In genomic region chr10:92079003-92079402, GRCh38 we compare ENCODE assay signal across 35 cellular contexts.
"Had no signal": no experiment of that assay in that cellular context is flagged by ENCODE, and none has a peak within 500 bp of the region (broad histone marks: within the 10 kb centered on the region; RNA-seq: fewer than 3 reads in every experiment).

No MANE protein-coding gene starts in this region.

- FAIRE-seq: TTC549 had no signal

- H3K4me3 Mint-ChIP-seq: activated B cell treated with CpG ODN at 0.5 μM for 24 hours; activated CD4-positive, alpha-beta memory T cell treated with anti-CD3 and anti-CD28 coated beads for 36 hours; activated CD4-positive, alpha-beta T cell treated with anti-CD3 and anti-CD28 coated beads, Interleukin-2, amount 10 ng/mL, durations not matched to agents 7 days and 5 days; activated CD8-positive, alpha-beta T cell treated with anti-CD3 and anti-CD28 coated beads for 36 hours; activated naive CD4-positive, alpha-beta T cell treated with anti-CD3 and anti-CD28 coated beads, Interleukin-2, amount 10 ng/mL, durations not matched to agents 7 days and 5 days; activated naive CD4-positive, alpha-beta T cell treated with anti-CD3 and anti-CD28 coated beads, Interleukin-2, amount 50 U/mL, for 24 hours; activated naive CD8-positive, alpha-beta T cell; activated naive CD8-positive, alpha-beta T cell treated with anti-CD3 and anti-CD28 coated beads, Interleukin-2, amount 10 ng/mL, durations not matched to agents 7 days and 5 days; activated naive CD8-positive, alpha-beta T cell treated with anti-CD3 and anti-CD28 coated beads, Interleukin-2, amount 50 U/mL, for 24 hours; activated T-cell treated with anti-CD3 and anti-CD28 coated beads, Interleukin-2, amount 50 U/mL, for 24 hours; brain; central memory CD8-positive, alpha-beta T cell; T-helper 1 cell treated with Interleukin-12 subunit alpha and Interleukin-12 subunit beta and Interleukin-4 antibody, amounts not matched to agents 30 μg/mL and 1 μg/mL, for 36 hours; T-helper 2 cell treated with Interferon-gamma antibody and Interleukin-4, amounts not matched to agents 5 μg/mL and 100 μg/mL, for 36 hours had no signal

- H3K27ac Mint-ChIP-seq: activated B cell treated with CpG ODN at 0.5 μM for 24 hours; activated CD4-positive, alpha-beta memory T cell treated with anti-CD3 and anti-CD28 coated beads for 36 hours; activated CD4-positive, alpha-beta T cell treated with anti-CD3 and anti-CD28 coated beads, Interleukin-2, amount 10 ng/mL, durations not matched to agents 7 days and 5 days; activated CD8-positive, alpha-beta T cell treated with anti-CD3 and anti-CD28 coated beads for 36 hours; activated naive CD4-positive, alpha-beta T cell treated with anti-CD3 and anti-CD28 coated beads, Interleukin-2, amount 10 ng/mL, durations not matched to agents 7 days and 5 days; activated naive CD4-positive, alpha-beta T cell treated with anti-CD3 and anti-CD28 coated beads, Interleukin-2, amount 50 U/mL, for 24 hours; activated naive CD8-positive, alpha-beta T cell; activated naive CD8-positive, alpha-beta T cell treated with anti-CD3 and anti-CD28 coated beads, Interleukin-2, amount 10 ng/mL, durations not matched to agents 7 days and 5 days; activated naive CD8-positive, alpha-beta T cell treated with anti-CD3 and anti-CD28 coated beads, Interleukin-2, amount 50 U/mL, for 24 hours; activated T-cell treated with anti-CD3 and anti-CD28 coated beads, Interleukin-2, amount 50 U/mL, for 24 hours; activated T-helper 2 cell treated with anti-CD3 and anti-CD28 coated beads, Interferon-gamma antibody, Interleukin-2, Interleukin-4, amounts not matched to agents 10 μg/mL and 5 μg/mL and 100 μg/mL, durations not matched to agents 14 hours and 24 hours and 36 hours; brain; T-helper 1 cell treated with Interleukin-12 subunit alpha and Interleukin-12 subunit beta and Interleukin-4 antibody, amounts not matched to agents 30 μg/mL and 1 μg/mL, for 36 hours; T-helper 2 cell treated with Interferon-gamma antibody and Interleukin-4, amounts not matched to agents 5 μg/mL and 100 μg/mL, for 36 hours had no signal

- H3K27me3 Mint-ChIP-seq: activated B cell treated with CpG ODN at 0.5 μM for 24 hours; activated CD4-positive, alpha-beta memory T cell treated with anti-CD3 and anti-CD28 coated beads for 36 hours; activated CD4-positive, alpha-beta T cell treated with anti-CD3 and anti-CD28 coated beads, Interleukin-2, amount 10 ng/mL, durations not matched to agents 7 days and 5 days; activated CD8-positive, alpha-beta T cell treated with anti-CD3 and anti-CD28 coated beads for 36 hours; activated naive CD4-positive, alpha-beta T cell treated with anti-CD3 and anti-CD28 coated beads, Interleukin-2, amount 10 ng/mL, durations not matched to agents 7 days and 5 days; activated naive CD4-positive, alpha-beta T cell treated with anti-CD3 and anti-CD28 coated beads, Interleukin-2, amount 50 U/mL, for 24 hours; activated naive CD8-positive, alpha-beta T cell; activated naive CD8-positive, alpha-beta T cell treated with anti-CD3 and anti-CD28 coated beads, Interleukin-2, amount 10 ng/mL, durations not matched to agents 7 days and 5 days; activated naive CD8-positive, alpha-beta T cell treated with anti-CD3 and anti-CD28 coated beads, Interleukin-2, amount 50 U/mL, for 24 hours; activated T-cell treated with anti-CD3 and anti-CD28 coated beads, Interleukin-2, amount 50 U/mL, for 24 hours; brain; central memory CD8-positive, alpha-beta T cell had no signal

- H3K4me1 ChIP-seq: ascending aorta had no signal

- H3K27me3 ChIP-seq: ascending aorta, cardiac muscle cell had no signal

- DNase-seq: activated B cell treated with CpG ODN at 0.5 μM for 24 hours; activated CD4-positive, alpha-beta memory T cell treated with anti-CD3 and anti-CD28 coated beads for 36 hours; activated CD4-positive, alpha-beta T cell treated with anti-CD3 and anti-CD28 coated beads for 48 hours; activated CD4-positive, alpha-beta T cell treated with anti-CD3 and anti-CD28 coated beads, Interleukin-2, amount 10 ng/mL, durations not matched to agents 7 days and 5 days; activated CD4-positive, alpha-beta T cell treated with anti-CD3 and anti-CD28 coated beads, Interleukin-2, amount 50 U/mL, for 4 hours; activated CD4-positive, CD25-positive, alpha-beta regulatory T cell treated with anti-CD3 and anti-CD28 coated beads, Interleukin-2, amount 50 U/mL, for 72 hours; activated CD8-positive, alpha-beta memory T cell treated with anti-CD3 and anti-CD28 coated beads, Interleukin-2, amount 50 U/mL, for 4 hours; activated CD8-positive, alpha-beta T cell treated with anti-CD3 and anti-CD28 coated beads for 36 hours; activated effector memory CD4-positive, alpha-beta T cell treated with Interleukin-2 at 50 U/mL for 16 hours; activated gamma-delta T cell; activated naive CD4-positive, alpha-beta T cell treated with anti-CD3 and anti-CD28 coated beads, Interleukin-2, amount 10 ng/mL, durations not matched to agents 7 days and 5 days; activated naive CD4-positive, alpha-beta T cell treated with Interleukin-2 at 50 U/mL for 16 hours; activated naive CD8-positive, alpha-beta T cell treated with anti-CD3 and anti-CD28 coated beads, Interleukin-2, amount 10 ng/mL, durations not matched to agents 7 days and 5 days; activated naive CD8-positive, alpha-beta T cell treated with anti-CD3 and anti-CD28 coated beads, Interleukin-2, amount 50 U/mL, for 24 hours; activated T-cell treated with anti-CD3 and anti-CD28 coated beads, Interleukin-2, amount 50 U/mL, for 24 hours; activated T-cell treated with anti-CD3 and anti-CD28 coated beads, Interleukin-2, amount 50 U/mL, for 48 hours; amygdala; anterior cingulate cortex; caudate nucleus; cerebellar nuclear complex; SW 1271; T-helper 1 cell; T-helper 2 cell; T-helper 9 cell had no signal

- H3K4me1 Mint-ChIP-seq: activated CD4-positive, alpha-beta T cell treated with anti-CD3 and anti-CD28 coated beads, Interleukin-2, amount 10 ng/mL, durations not matched to agents 7 days and 5 days; activated naive CD4-positive, alpha-beta T cell treated with anti-CD3 and anti-CD28 coated beads, Interleukin-2, amount 10 ng/mL, durations not matched to agents 7 days and 5 days; activated naive CD4-positive, alpha-beta T cell treated with anti-CD3 and anti-CD28 coated beads, Interleukin-2, amount 50 U/mL, for 24 hours; activated naive CD8-positive, alpha-beta T cell treated with anti-CD3 and anti-CD28 coated beads, Interleukin-2, amount 10 ng/mL, durations not matched to agents 7 days and 5 days; activated naive CD8-positive, alpha-beta T cell treated with anti-CD3 and anti-CD28 coated beads, Interleukin-2, amount 50 U/mL, for 24 hours; brain had no signal

- H3K27ac ChIP-seq: ascending aorta, cardiac muscle cell, VCaP had no signal

- ATAC-seq: activated CD8-positive, alpha-beta T cell treated with anti-CD3 and anti-CD28 coated beads for 36 hours; activated naive CD8-positive, alpha-beta T cell treated with anti-CD3 and anti-CD28 coated beads, Interleukin-2, amount 50 U/mL, for 24 hours had no signal

- H3K4me3 ChIP-seq: ascending aorta, cardiac muscle cell had no signal

- H3K9me3 ChIP-seq: ascending aorta had no signal

- H3K9me3 Mint-ChIP-seq: activated B cell treated with CpG ODN at 0.5 μM for 24 hours; activated CD4-positive, alpha-beta memory T cell treated with anti-CD3 and anti-CD28 coated beads for 36 hours; activated CD4-positive, alpha-beta T cell treated with anti-CD3 and anti-CD28 coated beads, Interleukin-2, amount 10 ng/mL, durations not matched to agents 7 days and 5 days; activated CD8-positive, alpha-beta T cell treated with anti-CD3 and anti-CD28 coated beads for 36 hours; activated naive CD4-positive, alpha-beta T cell treated with anti-CD3 and anti-CD28 coated beads, Interleukin-2, amount 10 ng/mL, durations not matched to agents 7 days and 5 days; activated naive CD4-positive, alpha-beta T cell treated with anti-CD3 and anti-CD28 coated beads, Interleukin-2, amount 50 U/mL, for 24 hours; activated naive CD8-positive, alpha-beta T cell treated with anti-CD3 and anti-CD28 coated beads, Interleukin-2, amount 10 ng/mL, durations not matched to agents 7 days and 5 days; activated naive CD8-positive, alpha-beta T cell treated with anti-CD3 and anti-CD28 coated beads, Interleukin-2, amount 50 U/mL, for 24 hours; activated T-cell treated with anti-CD3 and anti-CD28 coated beads, Interleukin-2, amount 50 U/mL, for 24 hours; activated T-helper 2 cell treated with anti-CD3 and anti-CD28 coated beads, Interferon-gamma antibody, Interleukin-2, Interleukin-4, amounts not matched to agents 10 μg/mL and 5 μg/mL and 100 μg/mL, durations not matched to agents 14 hours and 24 hours and 36 hours; brain; central memory CD8-positive, alpha-beta T cell; T-helper 1 cell treated with Interleukin-12 subunit alpha and Interleukin-12 subunit beta and Interleukin-4 antibody, amounts not matched to agents 30 μg/mL and 1 μg/mL, for 36 hours; T-helper 2 cell treated with Interferon-gamma antibody and Interleukin-4, amounts not matched to agents 5 μg/mL and 100 μg/mL, for 36 hours had no signal
